Comparison of ENCODE assay signal across 1 cellular context in genomic region chr2:235709124-235709813, GRCh38.
TF ChIP-seq lines count a peak whose summit lies in the region.

No MANE protein-coding gene starts in this region.

TF ChIP-seq in HCT116, 20 proteins besides CTCF, POLR2A, EP300 and RAD21 (continued from another document):
- TF ChIP-seq ZBTB33 (IDR thresholded peaks at IDR 0.05; ENCODE audit: extremely low read depth, insufficient replicate concordance, low read length) (peak; percentile 26), ELF1 (IDR thresholded peaks at IDR 0.05; ENCODE audit: borderline replicate concordance, low read depth) (no peak), ATF3 (IDR thresholded peaks at IDR 0.05) (no peak), TCF7L2 (IDR thresholded peaks at IDR 0.05; ENCODE audit: borderline replicate concordance, extremely low read depth, insufficient read depth, insufficient read length) (no peak), REST (IDR thresholded peaks at IDR 0.05; ENCODE audit: low read depth) (no peak), CEBPB (IDR thresholded peaks at IDR 0.05; ENCODE audit: low read depth) (no peak), FOSL1 (IDR thresholded peaks at IDR 0.05; ENCODE audit: low read depth) (peak; percentile 72), ZFX (IDR thresholded peaks at IDR 0.05) (no peak), MAX (IDR thresholded peaks at IDR 0.05) (peak; percentile 82)
